In genomic region chrX:12999422-12999821, GRCh38 we compare ENCODE assay signal across 9 cellular contexts. TPM values are rescaled to one million over a fixed set of nuclear protein-coding genes. Genes with fewer than 3 reads are reported as not detected.
A peak's percentile ranks its signal among the peaks of the same experiment; 100 is the strongest.
DNase-seq lines count a peak whose midpoint lies in the region; TF ChIP-seq lines count a peak whose summit lies in the region.
"Had no signal": no experiment of that assay in that cellular context is flagged by ENCODE, and none has a peak within 500 bp of the region (broad histone marks: within the 10 kb centered on the region; RNA-seq: fewer than 3 reads in every experiment).

No MANE protein-coding gene starts in this region.

- dilution Hi-C loops in mammary epithelial cell (cut with HindIII; ENCODE audit: low sequenced_read_pairs) = loop anchor here (5.0 kb wide), 1 partner anchor 47 kb away; no protein-coding TSS in a partner anchor

- no peak overlapping the region for H3K9ac ChIP-seq in mammary epithelial cell (ENCODE audit: insufficient read depth, low read length)

- BruUV-seq in mammary epithelial cell (replicated peaks; lab: Mats Ljungman, UMichigan) = no TSS peak

- no peak overlapping the region for H3K4me3 Mint-ChIP-seq in brain

- CTCF ChIA-PET in mammary epithelial cell (lab: Charles Lee; ENCODE audit: low non-redundant PET) = no interaction called here

- H3K9me3 ChIP-seq in mammary epithelial cell (replicated peaks; ENCODE audit: insufficient read depth, low read length) (no peaks in the 10 kb centered on the region), breast epithelium (no peaks in the 10 kb centered on the region), tibial nerve (no peaks in the 10 kb centered on the region), BE2C (no peaks in the 10 kb centered on the region)
- H3K9me3 ChIP-seq: right lobe of liver had no signal

- H2AFZ ChIP-seq in mammary epithelial cell (ENCODE audit: low read depth, low read length) = peak overlapping the region; percentile 42

- H3K36me3 ChIP-seq in mammary epithelial cell (ENCODE audit: insufficient read depth, low read length) (no peaks in the 10 kb centered on the region), breast epithelium (no peaks in the 10 kb centered on the region), tibial nerve (no peaks in the 10 kb centered on the region), BE2C (no peaks in the 10 kb centered on the region)
- H3K36me3 ChIP-seq: right lobe of liver had no signal

- in situ Hi-C loops in mammary epithelial cell (cut with MboI; ENCODE audit: low sequenced_read_pairs in 2 of 2) = no loop called here

- no peak overlapping the region for H3K27ac ChIP-seq in mammary epithelial cell (ENCODE audit: insufficient read depth, low read depth, low read length)
- H3K27ac ChIP-seq in breast epithelium = peak overlapping the region in 1 of 2 donors; percentile 16
- peak overlapping the region in 3 of 4 donors; percentile 65 to 76 (median 67) for H3K27ac ChIP-seq in tibial nerve

- peaks cover 0 to 4% (median 0%) of the 10 kb centered on the region in 5 experiments for H3K9me3 Mint-ChIP-seq in brain

- WGBS in mammary epithelial cell (ENCODE audit: low coverage, missing lambda C conversion rate) = 56% methylated on average over 9 of the region's 9 CpGs
- WGBS in tibial nerve, 2 donors = 30 to 38% methylated on average over 9 of the region's 9 CpGs

- no peaks in the 10 kb centered on the region for H3K36me3 Mint-ChIP-seq in brain

- TF ChIP-seq CTCF in mammary epithelial cell (conservative IDR thresholded peaks at IDR 0.05 in 1 of 2, IDR thresholded peaks at IDR 0.05 in 1 of 2; ENCODE audit: extremely low read depth in 1 of 2, insufficient read depth in 1 of 2, low read depth in 1 of 2, low read length in 2 of 2) = no peak
- TF ChIP-seq CTCF in breast epithelium (IDR thresholded peaks at IDR 0.05) = no peak
- TF ChIP-seq CTCF in brain (conservative IDR thresholded peaks at IDR 0.05) = no peak
- TF ChIP-seq CTCF in tibial nerve (IDR thresholded peaks at IDR 0.05) = no peak
- no peak for TF ChIP-seq CTCF in BE2C (IDR thresholded peaks at IDR 0.05; ENCODE audit: low read depth, low read length)

- peaks cover 21% of the 10 kb centered on the region for H3K4me1 ChIP-seq in mammary epithelial cell (ENCODE audit: insufficient read depth, low read length)
- H3K4me1 ChIP-seq in breast epithelium = no peaks in the 10 kb centered on the region
- H3K4me1 ChIP-seq in tibial nerve = peaks cover 0 to 35% (median 6%) of the 10 kb centered on the region in 4 donors
- no peaks in the 10 kb centered on the region for H3K4me1 ChIP-seq in BE2C

- no peaks in the 10 kb centered on the region for H3K27me3 Mint-ChIP-seq in brain

- H3K79me2 ChIP-seq in mammary epithelial cell (ENCODE audit: insufficient read depth, low read length) = no peaks in the 10 kb centered on the region

- no peaks in the 10 kb centered on the region for H3K27me3 ChIP-seq in mammary epithelial cell (ENCODE audit: insufficient read depth, low read length)
- H3K27me3 ChIP-seq in breast epithelium = peaks cover 0 to 24% of the 10 kb centered on the region in 2 donors
- peaks cover 0 to 9% of the 10 kb centered on the region in 2 donors for H3K27me3 ChIP-seq in tibial nerve
- no peaks in the 10 kb centered on the region for H3K27me3 ChIP-seq in BE2C
- H3K27me3 ChIP-seq: right lobe of liver had no signal

- no peak for TF ChIP-seq EP300 in tibial nerve (IDR thresholded peaks at IDR 0.05)

- H3K4me1 Mint-ChIP-seq in brain = peaks cover 46% of the 10 kb centered on the region

- H3K4me2 ChIP-seq in mammary epithelial cell (ENCODE audit: insufficient read depth, low read depth, low read length) = peak overlapping the region; percentile 32

- intact Hi-C loops in mammary epithelial cell (cut with micrococcal nuclease) (no loop called here), breast epithelium (cut with DNase I; ENCODE audit: low total_unique reads) (no loop called here)

- TF ChIP-seq POLR2A in breast epithelium (IDR thresholded peaks at IDR 0.05) (no peak), tibial nerve (IDR thresholded peaks at IDR 0.05) (no peak)

- H3K4me3 ChIP-seq in mammary epithelial cell (replicated peaks in 1 of 3; ENCODE audit: insufficient read depth in 1 of 3, low read depth in 2 of 3, low read length in 3 of 3) = no peak overlapping the region
- H3K4me3 ChIP-seq in breast epithelium = peak overlapping the region in 1 of 3 donors; percentile 26
- H3K4me3 ChIP-seq in Jurkat, Clone E6-1 (ENCODE audit: low read length) = peak overlapping the region; percentile 30
- no peak overlapping the region for H3K4me3 ChIP-seq in tibial nerve
- no peak overlapping the region for H3K4me3 ChIP-seq in BE2C (ENCODE audit: low read depth, low read length)
- H3K4me3 ChIP-seq: right lobe of liver had no signal

- H4K20me1 ChIP-seq in mammary epithelial cell (ENCODE audit: insufficient read depth, low read length) = no peaks in the 10 kb centered on the region

- H3K27ac Mint-ChIP-seq in brain = peak overlapping the region in 3 of 5 experiments; percentile 60 to 81 (median 81)

- DNase-seq in mammary epithelial cell (no peak), breast epithelium (ENCODE audit: low spot score in 2 of 2) (no peak), tibial nerve (ENCODE audit: low spot score in 2 of 2) (no peak), GM19240 (ENCODE audit: insufficient read length, low spot score) (no peak), BE2C (no peak), AML-193 (lab: John Stamatoyannopoulos, UW) (no peak)
- DNase-seq in Jurkat, Clone E6-1 (ENCODE audit: low read depth, low spot score) = peak; percentile 75
- DNase-seq: right lobe of liver had no signal

RNA-seq across cellular contexts. Expression of gene TMSB4X, which starts 24.5 kb away (rescaled TPM):
- 1,000 to 10,000 TPM; 1,481 to 1,998 TPM for total RNA-seq in mammary epithelial cell
- 2,487 TPM for polyA plus RNA-seq in mammary epithelial cell
- 1,100 TPM for polyA minus RNA-seq in mammary epithelial cell
- 1,000 to 10,000 TPM; 1,496 to 5,389 (median 3,453) TPM for total RNA-seq in breast epithelium
- polyA plus RNA-seq in Jurkat, Clone E6-1 (2012; ENCODE audit: insufficient read depth, insufficient read length) = 7,566 TPM
- polyA plus RNA-seq in brain (ENCODE audit: insufficient read depth, low read depth, low replicate concordance) = 3,699 TPM
- 1,000 to 10,000 TPM; 3,029 to 4,490 (median 3,421) TPM for total RNA-seq in tibial nerve
- 656 TPM for polyA plus RNA-seq in BE2C (2012; ENCODE audit: insufficient read depth, insufficient read length, low read depth)

RNA-seq across cellular contexts. Expression of gene FAM9C, which starts 45.0 kb away (rescaled TPM):
- total RNA-seq in mammary epithelial cell (not detected), breast epithelium (not detected), tibial nerve (not detected)
- polyA plus RNA-seq in mammary epithelial cell (not detected), brain (ENCODE audit: insufficient read depth, low read depth, low replicate concordance) (not detected)
- not detected for polyA minus RNA-seq in mammary epithelial cell
- polyA plus RNA-seq in Jurkat, Clone E6-1 (2012; ENCODE audit: insufficient read depth, insufficient read length) = not detected
- polyA plus RNA-seq in BE2C (2012; ENCODE audit: insufficient read depth, insufficient read length, low read depth) = not detected
- total RNA-seq: right lobe of liver had no signal
